ENCODE assay signal across 12 cellular contexts in the genomic region with DNA sequence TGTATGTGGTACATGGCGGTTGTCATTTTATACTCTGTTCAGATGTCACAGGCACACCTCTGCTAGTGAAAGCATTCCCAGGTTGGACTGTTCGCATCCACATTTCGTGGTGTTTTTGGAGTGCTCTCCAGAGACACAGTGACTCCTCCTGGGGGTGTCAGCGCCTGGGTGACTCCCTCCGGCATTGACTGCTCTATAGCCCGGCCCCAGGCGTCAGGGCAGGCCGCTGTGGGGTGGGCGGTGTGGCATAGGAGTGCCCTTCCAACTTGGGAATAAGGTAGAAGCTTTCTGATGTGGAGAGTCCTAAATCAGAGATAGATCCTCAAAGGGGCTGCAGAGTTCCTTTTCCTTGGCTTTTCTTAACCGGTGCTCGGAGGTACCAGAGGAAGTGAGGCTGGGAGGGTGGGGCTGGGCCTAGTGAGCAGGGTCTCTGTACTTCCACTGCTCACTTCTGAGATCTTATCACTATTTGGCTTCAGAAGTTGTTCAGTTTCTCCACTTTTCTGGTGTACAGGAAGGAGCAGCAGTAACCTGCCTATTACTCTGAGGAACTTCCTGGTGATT. TPM values are rescaled to one million over a fixed set of nuclear protein-coding genes. Genes with fewer than 3 reads are reported as not detected.
DNase-seq lines count a peak whose midpoint lies in the region; ATAC-seq and TF ChIP-seq lines count a peak whose summit lies in the region.
"Had no signal": no experiment of that assay in that cellular context is flagged by ENCODE, and none has a peak within 500 bp of the region (broad histone marks: within the 10 kb centered on the region; RNA-seq: fewer than 3 reads in every experiment).

No MANE protein-coding gene starts in this region.

- TF ChIP-seq EP300 in sigmoid colon (IDR thresholded peaks at IDR 0.05): no peak

- no peaks in the 10 kb centered on the region for H3K9me3 ChIP-seq in CD4-positive, alpha-beta memory T cell (ENCODE audit: control insufficient read depth in 1 of 2, low read length in 2 of 2)
- H3K9me3 ChIP-seq in T-helper 17 cell (ENCODE audit: control insufficient read depth, low read length, poor library complexity, severe bottlenecking): no peaks in the 10 kb centered on the region
- H3K9me3 ChIP-seq in hepatocyte (ENCODE audit: low read depth): no peaks in the 10 kb centered on the region
- no peaks in the 10 kb centered on the region for H3K9me3 ChIP-seq in sigmoid colon

- 93% methylated on average over 11 of the region's 11 CpGs for WGBS in hepatocyte (ENCODE audit: low lambda C conversion rate, missing lambda C conversion rate)
- 80 to 89% methylated on average over 11 of the region's 11 CpGs for WGBS in sigmoid colon, 2 donors

- H3K27ac Mint-ChIP-seq in CD4-positive, alpha-beta memory T cell: peak overlapping the region in 4 of 7 donors; percentile 8 to 64 (median 32)
- peak overlapping the region; percentile 43 for H3K27ac Mint-ChIP-seq in T-helper 17 cell

- POLR2A ChIA-PET in CD4-positive, alpha-beta memory T cell (lab: Charles Lee; ENCODE audit: partially characterized antibody): no interaction called here

- DNase-seq in CD4-positive, alpha-beta memory T cell: no peak
- DNase-seq in T-helper 17 cell (no peak), hepatocyte (ENCODE audit: low spot score) (no peak), sigmoid colon (no peak), MV-4-11 (lab: John Stamatoyannopoulos, UW) (no peak), NCI-H1105 (lab: John Stamatoyannopoulos, UW) (no peak), activated gamma-delta T cell treated with Interleukin-2 at 50 U/mL for 16 hours (no peak), SW 1271 (lab: John Stamatoyannopoulos, UW) (no peak)
- DNase-seq: CD8-positive, alpha-beta memory T cell; midbrain; NCI-H1436 treated with DMSO at 0.1 percent for 48 hours; NK-92 treated with Interleukin-12 subunit alpha and Interleukin-12 subunit beta, amount 100 ng/mL, for 24 hours had no signal

- H2AFZ ChIP-seq in hepatocyte: no peak overlapping the region

- peaks cover 62% of the 10 kb centered on the region for H3K4me1 ChIP-seq in CD4-positive, alpha-beta memory T cell (ENCODE audit: insufficient read depth, low read length)
- H3K4me1 ChIP-seq in hepatocyte (ENCODE audit: insufficient read depth) (peaks cover 49% of the 10 kb centered on the region), sigmoid colon (peaks cover 0 to 87% (median 70%) of the 10 kb centered on the region in 4 donors)

- H3K9me3 Mint-ChIP-seq in CD4-positive, alpha-beta memory T cell: peaks cover 0 to 1% (median 0%) of the 10 kb centered on the region in 8 donors
- H3K9me3 Mint-ChIP-seq: CD8-positive, alpha-beta memory T cell had no signal

- no peak overlapping the region for H3K27ac ChIP-seq in CD4-positive, alpha-beta memory T cell (ENCODE audit: low read depth, low read length)
- H3K27ac ChIP-seq in hepatocyte: peak overlapping the region; percentile 57
- H3K27ac ChIP-seq in sigmoid colon: peak overlapping the region; percentile 52 to 84 (median 72)

- no peaks in the 10 kb centered on the region for H3K27me3 Mint-ChIP-seq in CD4-positive, alpha-beta memory T cell
- H3K27me3 Mint-ChIP-seq in T-helper 17 cell: no peaks in the 10 kb centered on the region
- H3K27me3 Mint-ChIP-seq: CD8-positive, alpha-beta memory T cell had no signal

- peak overlapping the region in 4 of 8 donors; percentile 32 to 56 (median 52) for H3K4me3 Mint-ChIP-seq in CD4-positive, alpha-beta memory T cell
- no peak overlapping the region for H3K4me3 Mint-ChIP-seq in T-helper 17 cell

- no peak overlapping the region for H3K4me3 ChIP-seq in CD4-positive, alpha-beta memory T cell (ENCODE audit: low read length in 2 of 2)
- H3K4me3 ChIP-seq in hepatocyte: no peak overlapping the region
- H3K4me3 ChIP-seq in sigmoid colon: no peak overlapping the region

- ATAC-seq in T-helper 17 cell: peak; percentile 18

- TF ChIP-seq POLR2A in sigmoid colon (IDR thresholded peaks at IDR 0.05): no peak

- H3K36me3 Mint-ChIP-seq in CD4-positive, alpha-beta memory T cell: peaks cover 0 to 12% of the 10 kb centered on the region in 2 donors
- peaks cover 7% of the 10 kb centered on the region for H3K36me3 Mint-ChIP-seq in T-helper 17 cell (ENCODE audit: low read depth)

- H3K4me1 Mint-ChIP-seq in CD4-positive, alpha-beta memory T cell: peaks cover 58 to 98% (median 76%) of the 10 kb centered on the region in 4 donors
- H3K4me1 Mint-ChIP-seq in T-helper 17 cell: peaks cover 44% of the 10 kb centered on the region

- H3K27me3 ChIP-seq in CD4-positive, alpha-beta memory T cell (ENCODE audit: insufficient read depth, low read length): no peaks in the 10 kb centered on the region
- no peaks in the 10 kb centered on the region for H3K27me3 ChIP-seq in hepatocyte
- H3K27me3 ChIP-seq in sigmoid colon: no peaks in the 10 kb centered on the region

- peaks cover 92% of the 10 kb centered on the region for H3K79me2 ChIP-seq in hepatocyte

- H3K4me2 ChIP-seq in hepatocyte: peak overlapping the region; percentile 55

- TF ChIP-seq CTCF in hepatocyte (IDR thresholded peaks at IDR 0.05; ENCODE audit: poor library complexity): no peak
- TF ChIP-seq CTCF in sigmoid colon (IDR thresholded peaks at IDR 0.05): no peak

- no peaks in the 10 kb centered on the region for H3K9me2 ChIP-seq in hepatocyte (replicated peaks; ENCODE audit: insufficient read depth)

- intact Hi-C loops in CD4-positive, alpha-beta memory T cell (cut with micrococcal nuclease): no loop called here
- intact Hi-C loops in sigmoid colon (cut with DNase I): no loop called here

- H3K36me3 ChIP-seq in CD4-positive, alpha-beta memory T cell (ENCODE audit: insufficient read depth, low read length): no peaks in the 10 kb centered on the region
- H3K36me3 ChIP-seq in hepatocyte (replicated peaks; ENCODE audit: insufficient read depth, low read depth) (no peaks in the 10 kb centered on the region), sigmoid colon (no peaks in the 10 kb centered on the region)

- peaks cover 11% of the 10 kb centered on the region for H4K20me1 ChIP-seq in hepatocyte (ENCODE audit: insufficient read depth, poor library complexity, severe bottlenecking)

- CTCF ChIA-PET in CD4-positive, alpha-beta memory T cell (lab: Charles Lee; ENCODE audit: partially characterized antibody): no interaction called here

RNA-seq across cellular contexts. Expression of a gene that starts 32.3 kb away (rescaled TPM):
- total RNA-seq in CD4-positive, alpha-beta memory T cell: 10 to 100 TPM; 65.9 to 66.7 TPM
- polyA plus RNA-seq in CD4-positive, alpha-beta memory T cell: 10 to 100 TPM in 1 of 2 donors, 1 to 10 TPM in 1; 5.6 to 17.1 TPM
- 10 to 100 TPM; 74.4 to 89.1 TPM for total RNA-seq in T-helper 17 cell
- total RNA-seq in hepatocyte: 51.1 and 51.5 TPM in 2 replicates
- polyA plus RNA-seq in hepatocyte: 51.3 and 55.8 TPM in 2 replicates
- 10 to 100 TPM; 35.7 to 45.7 (median 40.7) TPM for total RNA-seq in sigmoid colon
- polyA plus RNA-seq in sigmoid colon: 10 to 100 TPM; 24.0 to 27.7 (median 25.2) TPM
